Comparison of ENCODE assay signal across 8 cellular contexts in the genomic region with DNA sequence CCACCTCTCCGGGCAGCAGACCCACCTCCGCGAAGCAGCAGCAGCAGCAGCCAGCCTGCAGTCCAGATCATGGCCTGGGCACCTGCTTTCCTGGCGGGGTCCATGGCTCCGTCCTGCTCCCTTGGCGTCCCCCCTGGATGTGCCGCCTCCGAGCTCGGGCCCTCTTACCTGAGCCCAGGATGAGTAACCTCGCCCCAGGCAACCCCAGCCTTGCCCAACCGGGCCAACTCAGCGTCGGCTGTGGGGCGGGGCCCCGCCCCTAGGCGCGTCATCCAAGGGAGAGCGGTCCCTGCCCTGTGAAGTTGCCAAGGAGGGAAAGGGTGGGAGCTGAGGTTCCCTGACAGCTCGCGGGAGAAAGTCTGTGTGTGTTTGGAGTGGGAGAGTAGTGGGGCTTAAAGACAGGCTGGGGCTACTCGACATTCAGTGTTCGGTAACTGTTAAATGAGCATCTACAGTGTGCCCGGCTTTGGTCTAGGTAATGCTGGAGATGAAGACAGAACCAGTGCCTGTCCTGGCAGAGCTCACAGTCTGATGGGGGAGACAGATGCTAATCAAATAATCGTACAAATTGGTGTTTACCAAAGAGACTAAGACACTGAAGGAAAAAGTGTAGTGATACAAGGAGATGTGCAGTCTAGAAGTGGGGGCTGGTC. TPM values are rescaled to one million over a fixed set of nuclear protein-coding genes. Genes with fewer than 3 reads are reported as not detected.
DNase-seq lines count a peak whose midpoint lies in the region; ATAC-seq and TF ChIP-seq lines count a peak whose summit lies in the region.

A gene (minus strand): TSS at position 141 of the 653 bp plus-strand sequence. CDS start 37 bp downstream, at position 104.

- H3K79me2 ChIP-seq in ACC112 (ENCODE audit: control insufficient read depth, insufficient read depth, low read length, unreplicated experiment): no peaks in the 10 kb centered on the region

- H3K4me3 Mint-ChIP-seq in IgD-negative memory B cell (peak within 1 kb of the TSS; percentile 27 to 97 (median 92)), chondrocyte (ENCODE audit: unreplicated experiment) (peak within 1 kb of the TSS; percentile 95)

- H3K27me3 Mint-ChIP-seq in IgD-negative memory B cell: no peaks in the 10 kb centered on the region
- H3K27me3 Mint-ChIP-seq in chondrocyte (ENCODE audit: low read depth): no peaks in the 10 kb centered on the region

- H3K9me3 ChIP-seq in mesodermal cell (ENCODE audit: control insufficient read depth, low read length): no peaks in the 10 kb centered on the region

- no peaks in the 10 kb centered on the region for H3K9me3 Mint-ChIP-seq in IgD-negative memory B cell
- H3K9me3 Mint-ChIP-seq in chondrocyte (ENCODE audit: low read depth): no peaks in the 10 kb centered on the region

- no peak for DNase-seq in chondrocyte (ENCODE audit: low spot score)
- DNase-seq in NCI-H128 (lab: John Stamatoyannopoulos, UW; ENCODE audit: unreplicated experiment): no peak
- no peak for DNase-seq in DMS 273 (lab: John Stamatoyannopoulos, UW; ENCODE audit: unreplicated experiment)
- DNase-seq in DMS153 (lab: John Stamatoyannopoulos, UW): no peak

- H3K4me1 ChIP-seq in ACC112 (ENCODE audit: control insufficient read depth, insufficient read depth, low read length, unreplicated experiment) (peaks cover 6% of the 10 kb centered on the region), mesodermal cell (ENCODE audit: control insufficient read depth, insufficient read depth, low read length, poor library complexity, severe bottlenecking) (peaks cover 7% of the 10 kb centered on the region)

- no peak within 1 kb of the TSS for H2AFZ ChIP-seq in ACC112 (ENCODE audit: low read length, unreplicated experiment)

- 47 to 59% methylated on average over 22 to 23 of the region's 24 CpGs for WGBS in mesodermal cell (ENCODE audit: insufficient coverage in 2 of 2), 2 experiments

- H3K36me3 Mint-ChIP-seq in IgD-negative memory B cell (no peaks in the 10 kb centered on the region), chondrocyte (ENCODE audit: low read depth) (peaks cover 3% of the 10 kb centered on the region)

- H3K27me3 ChIP-seq in ACC112 (ENCODE audit: insufficient read depth, low read length): no peaks in the 10 kb centered on the region

- TF ChIP-seq CTCF in chondrocyte (IDR thresholded peaks at IDR 0.05): no peak

- H3K27ac Mint-ChIP-seq in IgD-negative memory B cell (peak within 1 kb of the TSS in 2 of 3 donors; percentile 23 to 99), chondrocyte (ENCODE audit: unreplicated experiment) (no peak within 1 kb of the TSS)

- H3K27ac ChIP-seq in ACC112 (ENCODE audit: low read depth, low read length) (no peak within 1 kb of the TSS), mesodermal cell (ENCODE audit: low read depth, low read length, severe bottlenecking) (no peak within 1 kb of the TSS)

- H3K36me3 ChIP-seq in ACC112 (ENCODE audit: insufficient read depth, low read length) (no peaks in the 10 kb centered on the region), mesodermal cell (ENCODE audit: control insufficient read depth, insufficient read depth, low read length) (no peaks in the 10 kb centered on the region)

- no peak for ATAC-seq in HG03025 (IDR thresholded peaks at IDR 0.05; ENCODE audit: low FRiP score, unreplicated experiment)

- H3K4me1 Mint-ChIP-seq in IgD-negative memory B cell (peaks cover 0 to 7% (median 0%) of the 10 kb centered on the region in 3 donors), chondrocyte (ENCODE audit: low read depth) (peaks cover 8% of the 10 kb centered on the region)

- H3K4me3 ChIP-seq in ACC112 (ENCODE audit: low read depth, low read length) (peak within 1 kb of the TSS; percentile 79; the same call in 1 of the 2 replicates), mesodermal cell (ENCODE audit: extremely low read depth, insufficient read depth, low read length, poor library complexity, severe bottlenecking) (peak within 1 kb of the TSS; percentile 56)

RNA-seq across cellular contexts. Expression of the gene that starts here (rescaled TPM):
- 0.25 TPM for polyA plus RNA-seq in IgD-negative memory B cell
- total RNA-seq in chondrocyte: 0.39 to 1.0 TPM (median 0.59 TPM) in 3 replicates
- polyA plus RNA-seq in mesodermal cell (2013, experiment 1 of 2): 1.6 TPM
- 1.1 TPM for polyA plus RNA-seq in mesodermal cell (2013, experiment 2 of 2)
